In genomic region chr6:30009113-30009512, GRCh38 we compare ENCODE assay signal across 24 cellular contexts.
"Had no signal": no experiment of that assay in that cellular context is flagged by ENCODE, and none has a peak within 500 bp of the region (broad histone marks: within the 10 kb centered on the region; RNA-seq: fewer than 3 reads in every experiment).

No MANE protein-coding gene starts in this region.

- H3K36me3 ChIP-seq: colonic mucosa, gastrocnemius medialis, heart left ventricle had no signal

- H3K4me3 ChIP-seq: colonic mucosa, coronary artery, dorsolateral prefrontal cortex, esophagus squamous epithelium, gastrocnemius medialis, gastroesophageal sphincter, heart left ventricle, heart right ventricle, hepatocyte had no signal

- DNase-seq: colonic mucosa; cortex of kidney; dermis blood vessel endothelial cell; dorsolateral prefrontal cortex; effector CD4-positive, alpha-beta T cell; effector CD8-positive, alpha-beta T cell; effector memory CD4-positive, alpha-beta T cell; effector memory CD8-positive, alpha-beta T cell; endodermal cell; erythroblast; esophagus squamous epithelium; foreskin keratinocyte; foreskin melanocyte; gastrocnemius medialis; glutamatergic neuron; head of caudate nucleus; heart left ventricle; heart right ventricle had no signal

- H3K9me3 Mint-ChIP-seq: dendritic cell treated with granulocyte-macrophage colony-stimulating factor and Interleukin-4, amounts not matched to agents 40 ng/mL and 50 ng/mL, for 4 days; effector memory CD8-positive, alpha-beta T cell; endodermal cell had no signal

- H3K27ac Mint-ChIP-seq: dendritic cell treated with granulocyte-macrophage colony-stimulating factor and Interleukin-4, amounts not matched to agents 40 ng/mL and 50 ng/mL, for 4 days; effector memory CD8-positive, alpha-beta T cell; endodermal cell had no signal

- H3K27me3 ChIP-seq: colonic mucosa had no signal

- ATAC-seq: effector memory CD8-positive, alpha-beta T cell; esophagus mucosa; foreskin keratinocyte; gastrocnemius medialis; gastroesophageal sphincter; heart left ventricle; heart right ventricle had no signal

- H3K27ac ChIP-seq: colonic mucosa, coronary artery, dorsolateral prefrontal cortex, epithelial cell of prostate, esophagus squamous epithelium, foreskin keratinocyte, gastrocnemius medialis, gastroesophageal sphincter, heart left ventricle, heart right ventricle, hepatocyte had no signal

- H3K4me1 Mint-ChIP-seq: endodermal cell had no signal

- H3K4me3 Mint-ChIP-seq: dendritic cell treated with granulocyte-macrophage colony-stimulating factor and Interleukin-4, amounts not matched to agents 40 ng/mL and 50 ng/mL, for 4 days; effector memory CD8-positive, alpha-beta T cell; endodermal cell had no signal

- H3K9me3 ChIP-seq: colonic mucosa, esophagus squamous epithelium, gastrocnemius medialis, gastroesophageal sphincter, heart left ventricle, heart right ventricle had no signal
